In genomic region chr12:81083906-81084513, GRCh38 we compare ENCODE assay signal across 33 cellular contexts. TPM values are rescaled to one million over a fixed set of nuclear protein-coding genes. Genes with fewer than 3 reads are reported as not detected.
A peak's percentile ranks its signal among the peaks of the same experiment; 100 is the strongest.
DNase-seq lines count a peak whose midpoint lies in the region; ATAC-seq and TF ChIP-seq lines count a peak whose summit lies in the region.
"Had no signal": no experiment of that assay in that cellular context is flagged by ENCODE, and none has a peak within 500 bp of the region (broad histone marks: within the 10 kb centered on the region; RNA-seq: fewer than 3 reads in every experiment).

No MANE protein-coding gene starts in this region.

- no peaks in the 10 kb centered on the region for H3K27me3 ChIP-seq in subcutaneous abdominal adipose tissue (ENCODE audit: control insufficient read depth in 5 of 5, insufficient read depth in 4 of 5, low read length in 5 of 5)
- H3K27me3 ChIP-seq: BLaER1, breast epithelium, heart left ventricle, stomach, thyroid gland had no signal

- peak overlapping the region in 2 of 5 donors; percentile 60 to 63 for H3K9ac ChIP-seq in subcutaneous abdominal adipose tissue (ENCODE audit: low read length in 5 of 5)
- H3K9ac ChIP-seq: BLaER1 had no signal

- no peaks in the 10 kb centered on the region for H3K9me3 ChIP-seq in subcutaneous abdominal adipose tissue (ENCODE audit: control insufficient read depth in 5 of 5, low read length in 5 of 5)
- H3K9me3 ChIP-seq: BLaER1, breast epithelium, heart left ventricle, mucosa of descending colon, stomach, thyroid gland had no signal

- H3K4me3 Mint-ChIP-seq in chondrocyte (ENCODE audit: unreplicated experiment): no peak overlapping the region
- H3K4me3 Mint-ChIP-seq: activated CD8-positive, alpha-beta T cell treated with anti-CD3 and anti-CD28 coated beads, Interleukin-2, amount 10 ng/mL, durations not matched to agents 7 days and 5 days; activated T-helper 17 cell treated with anti-CD3 and anti-CD28 coated beads, Interleukin-2, amount 50 U/mL, for 72 hours; nephron had no signal

- no peak for ATAC-seq in HG03097 (IDR thresholded peaks at IDR 0.05; ENCODE audit: low FRiP score, unreplicated experiment)
- ATAC-seq: activated CD8-positive, alpha-beta T cell treated with anti-CD3 and anti-CD28 coated beads, Interleukin-2, amount 10 ng/mL, durations not matched to agents 7 days and 5 days; activated T-helper 17 cell treated with anti-CD3 and anti-CD28 coated beads, Interleukin-2, amount 50 U/mL, for 72 hours; heart left ventricle; mucosa of descending colon; right cardiac atrium had no signal

- H3K27me3 Mint-ChIP-seq in chondrocyte (ENCODE audit: low read depth): no peaks in the 10 kb centered on the region

- no peaks in the 10 kb centered on the region for H3K9me3 Mint-ChIP-seq in chondrocyte (ENCODE audit: low read depth)
- H3K9me3 Mint-ChIP-seq: nephron had no signal

- no peaks in the 10 kb centered on the region for H3K36me3 Mint-ChIP-seq in chondrocyte (ENCODE audit: low read depth)

- peaks cover 0 to 64% (median 44%) of the 10 kb centered on the region in 5 donors for H3K4me1 ChIP-seq in subcutaneous abdominal adipose tissue (ENCODE audit: control insufficient read depth in 5 of 5, insufficient read depth in 5 of 5, low read length in 5 of 5)
- H3K4me1 ChIP-seq: BLaER1, breast epithelium had no signal

- no peaks in the 10 kb centered on the region for H3K36me3 ChIP-seq in subcutaneous abdominal adipose tissue (ENCODE audit: control insufficient read depth in 5 of 5, insufficient read depth in 5 of 5, low read length in 5 of 5)
- H3K36me3 ChIP-seq: BLaER1, breast epithelium, heart left ventricle, stomach, thyroid gland had no signal

- no peak overlapping the region for H3K27ac Mint-ChIP-seq in chondrocyte (ENCODE audit: unreplicated experiment)
- H3K27ac Mint-ChIP-seq: activated CD8-positive, alpha-beta T cell treated with anti-CD3 and anti-CD28 coated beads, Interleukin-2, amount 10 ng/mL, durations not matched to agents 7 days and 5 days; activated T-helper 17 cell treated with anti-CD3 and anti-CD28 coated beads, Interleukin-2, amount 50 U/mL, for 72 hours; nephron had no signal

- TF ChIP-seq CTCF in chondrocyte (IDR thresholded peaks at IDR 0.05): no peak

- H3K4me1 Mint-ChIP-seq in chondrocyte (ENCODE audit: low read depth): peaks cover 7% of the 10 kb centered on the region
- H3K4me1 Mint-ChIP-seq: activated T-helper 17 cell treated with anti-CD3 and anti-CD28 coated beads, Interleukin-2, amount 50 U/mL, for 72 hours had no signal

- peak overlapping the region; percentile 79 for H3K27ac ChIP-seq in subcutaneous abdominal adipose tissue (ENCODE audit: low read depth, low read length)
- H3K27ac ChIP-seq: BLaER1, heart left ventricle, PC-9 had no signal

- H3K4me3 ChIP-seq in subcutaneous abdominal adipose tissue (ENCODE audit: low read depth in 1 of 5, low read length in 5 of 5): peak overlapping the region in 1 of 5 donors; percentile 27
- H3K4me3 ChIP-seq: BLaER1, breast epithelium, heart left ventricle, lung, mucosa of descending colon, PC-9, stomach, thyroid gland had no signal

- DNase-seq in LHCN-M2 (ENCODE audit: low read depth) (peak; percentile 26), fibroblast of gingiva (ENCODE audit: low read depth) (peak; percentile 17), myocyte (ENCODE audit: low read depth) (peak; percentile 12), chondrocyte (ENCODE audit: low spot score) (no peak)
- DNase-seq in stimulated activated CD4-positive, alpha-beta T cell treated with anti-CD3 and anti-CD28 coated beads, Interleukin-15, amount 100 ng/mL, for 24 hours: no peak
- DNase-seq: activated CD4-positive, CD25-positive, alpha-beta regulatory T cell treated with anti-CD3 and anti-CD28 coated beads, Interleukin-2, amount 50 U/mL, for 72 hours; activated CD8-positive, alpha-beta T cell treated with anti-CD3 and anti-CD28 coated beads, Interleukin-2, amount 10 ng/mL, durations not matched to agents 7 days and 5 days; activated naive CD4-positive, alpha-beta T cell treated with anti-CD3 and anti-CD28 coated beads, Interleukin-2, amount 50 U/mL, for 16 hours; anterior cingulate cortex; HCEC 1CT; heart left ventricle; Kasumi-1; mucosa of descending colon; MV-4-11; NCI-H1436; NCI-H345; NCI-H69; PC-9; posterior cingulate gyrus; right cardiac atrium; stimulated activated CD4-positive, alpha-beta T cell treated with anti-CD3 and anti-CD28 coated beads, Interleukin-12 subunit alpha, Interleukin-12 subunit beta, amount 100 ng/mL, for 4 hours; stimulated activated CD4-positive, alpha-beta T cell treated with anti-CD3 and anti-CD28 coated beads, Interleukin-4, amount 100 ng/mL, for 1 hour; stomach; T-helper 2 cell; thyroid gland had no signal

RNA-seq across cellular contexts. Expression of gene ACSS3, which starts 6.1 kb away (rescaled TPM):
- total RNA-seq in LHCN-M2 (2014; rRNA removed) (5.0 and 6.8 TPM in 2 replicates), myocyte (2.9 and 5.8 TPM in 2 replicates), chondrocyte (1.9 to 5.6 TPM (median 2.2 TPM) in 3 replicates)
- 2.2 TPM for polyA plus RNA-seq in LHCN-M2 (2012)
- polyA plus RNA-seq in myocyte (2012): 2.9 TPM
- total RNA-seq: activated CD8-positive, alpha-beta T cell treated with anti-CD3 and anti-CD28 coated beads, Interleukin-2, amount 10 ng/mL, durations not matched to agents 7 days and 5 days; activated T-helper 17 cell treated with anti-CD3 and anti-CD28 coated beads, Interleukin-2, amount 50 U/mL, for 72 hours; G401 had no signal

Comparison
In these comparisons a context has a peak if more than half of its experiments do, and no peak if none do; other contexts are left out.
1. DNase-seq: peak in LHCN-M2 (single experiment), fibroblast of gingiva (single experiment) and myocyte (single experiment); none in stimulated activated CD4-positive, alpha-beta T cell treated with anti-CD3 and anti-CD28 coated beads, Interleukin-15, amount 100 ng/mL, for 24 hours (single experiment) and chondrocyte (single experiment).